ENCODE assay signal across 5 cellular contexts in genomic region chr1:185227161-185227560, GRCh38.
"Had no signal": no experiment of that assay in that cellular context is flagged by ENCODE, and none has a peak within 500 bp of the region (broad histone marks: within the 10 kb centered on the region; RNA-seq: fewer than 3 reads in every experiment).

No MANE protein-coding gene starts in this region.

- DNase-seq: GM23248, GOT3, H7, HFFc6, IMR-90 had no signal
